1 cellular context compared by ENCODE assay signal in the genomic region with DNA sequence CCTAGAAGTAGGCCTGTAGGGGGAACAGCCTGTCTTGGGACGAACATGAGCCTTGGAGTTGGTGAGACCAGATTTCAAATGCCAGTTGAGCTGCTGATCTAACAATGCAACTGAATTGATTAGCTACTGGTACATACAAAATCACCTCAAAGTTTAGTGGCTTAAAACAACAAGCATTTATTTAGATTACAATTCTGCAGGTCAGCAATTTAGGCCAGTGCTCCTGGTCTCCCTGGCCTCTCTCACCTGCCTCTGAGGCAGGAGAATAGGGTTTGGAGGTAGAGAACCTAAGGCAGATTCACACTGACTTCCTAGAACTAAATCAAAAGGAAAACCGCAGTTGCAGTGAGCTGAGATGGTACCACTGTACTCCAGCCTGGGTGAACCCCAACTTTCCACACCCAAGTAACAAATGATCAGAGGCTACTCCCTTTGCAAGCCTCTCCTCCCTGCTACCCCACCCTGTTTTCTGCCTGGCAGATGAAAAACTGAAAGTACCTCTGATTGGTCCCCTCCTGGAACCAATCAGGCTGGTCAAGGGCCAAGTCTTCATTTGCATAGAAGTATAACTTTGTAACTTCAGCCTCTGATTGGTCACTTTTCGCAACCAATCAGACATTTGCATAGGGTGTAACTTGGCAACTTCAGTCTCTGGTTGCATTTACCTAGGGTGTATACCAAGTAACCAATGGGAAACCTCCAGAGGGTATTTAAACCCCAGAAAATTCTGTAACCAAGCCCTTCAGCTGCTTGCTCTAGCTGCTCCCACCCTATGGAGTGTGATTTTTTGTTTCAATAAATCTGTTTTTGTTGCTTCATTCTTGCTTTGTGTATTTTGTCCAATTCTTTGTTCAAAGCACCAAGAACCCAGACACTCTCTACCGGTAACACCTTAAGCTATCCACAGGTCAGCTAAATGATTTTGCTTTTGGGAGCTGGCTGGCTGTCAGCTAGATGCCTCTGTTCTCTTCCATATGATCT.
TF ChIP-seq lines count a peak whose summit lies in the region.

No MANE protein-coding gene starts in this region.

TF ChIP-seq in H1, 55 proteins besides CTCF, POLR2A, EP300 and RAD21:
- TF ChIP-seq TBP (IDR thresholded peaks at IDR 0.05; ENCODE audit: low read depth, low read length) (peak; percentile 46; the same call in 1 of the 2 replicates), EGR1 (IDR thresholded peaks at IDR 0.05; ENCODE audit: borderline replicate concordance, low read depth, low read length) (no peak)
